In genomic region chr2:233290446-233290845, GRCh38 we compare ENCODE assay signal across 25 cellular contexts. TPM values are rescaled to one million over a fixed set of nuclear protein-coding genes. Genes with fewer than 3 reads are reported as not detected.
DNase-seq lines count a peak whose midpoint lies in the region; ATAC-seq and TF ChIP-seq lines count a peak whose summit lies in the region.
"Had no signal": no experiment of that assay in that cellular context is flagged by ENCODE, and none has a peak within 500 bp of the region (broad histone marks: within the 10 kb centered on the region; RNA-seq: fewer than 3 reads in every experiment).

No MANE protein-coding gene starts in this region.

- H3K4me1 Mint-ChIP-seq in effector memory CD8-positive, alpha-beta T cell (ENCODE audit: low read depth in 2 of 2) = peaks cover 7 to 22% of the 10 kb centered on the region in 2 donors
- H3K4me1 Mint-ChIP-seq in stimulated activated memory B cell treated with anti-CD40 and anti-IgM and Interleukin-4, amounts not matched to agents 10 μg/mL and 1 μg/mL and 100 μg/mL, for 72 hours = no peaks in the 10 kb centered on the region
- H3K4me1 Mint-ChIP-seq in GM23338 = no peaks in the 10 kb centered on the region
- H3K4me1 Mint-ChIP-seq: neural crest cell had no signal

- peaks cover 11% of the 10 kb centered on the region; the same call in 1 of the 2 replicates for H3K79me2 ChIP-seq in GM23338 (replicated peaks; ENCODE audit: insufficient read depth)

- H4K20me1 ChIP-seq in GM23338 (replicated peaks; ENCODE audit: insufficient read depth) = peaks cover 16% of the 10 kb centered on the region

- H3K36me3 ChIP-seq in GM23338 (ENCODE audit: insufficient read depth) = peaks cover 31% of the 10 kb centered on the region

- H2AFZ ChIP-seq in GM23338 = no peak overlapping the region

- H3K4me1 ChIP-seq in GM23338 (ENCODE audit: insufficient read depth) = no peaks in the 10 kb centered on the region
- H3K4me1 ChIP-seq: psoas muscle had no signal

- no peaks in the 10 kb centered on the region for H3K27me3 Mint-ChIP-seq in effector memory CD8-positive, alpha-beta T cell
- no peaks in the 10 kb centered on the region for H3K27me3 Mint-ChIP-seq in stimulated activated memory B cell treated with anti-CD40 and anti-IgM and Interleukin-4, amounts not matched to agents 10 μg/mL and 1 μg/mL and 100 μg/mL, for 72 hours
- peaks cover 3% of the 10 kb centered on the region for H3K27me3 Mint-ChIP-seq in GM23338 (ENCODE audit: insufficient read depth, low read depth, poor library complexity)
- H3K27me3 Mint-ChIP-seq: stimulated activated naive CD8-positive, alpha-beta T cell treated with anti-CD3 and anti-CD28 coated beads, Interleukin-15, Interleukin-2, amounts not matched to agents 100 ng/mL and 50 ng/mL, for 24 hours had no signal

- no peaks in the 10 kb centered on the region for H3F3A ChIP-seq in GM23338 (replicated peaks; ENCODE audit: low read depth)

- no peaks in the 10 kb centered on the region for H3K9me3 Mint-ChIP-seq in effector memory CD8-positive, alpha-beta T cell
- no peaks in the 10 kb centered on the region for H3K9me3 Mint-ChIP-seq in stimulated activated memory B cell treated with anti-CD40 and anti-IgM and Interleukin-4, amounts not matched to agents 10 μg/mL and 1 μg/mL and 100 μg/mL, for 72 hours
- no peaks in the 10 kb centered on the region for H3K9me3 Mint-ChIP-seq in GM23338
- H3K9me3 Mint-ChIP-seq: neural crest cell; stimulated activated naive CD8-positive, alpha-beta T cell treated with anti-CD3 and anti-CD28 coated beads, Interleukin-15, Interleukin-2, amounts not matched to agents 100 ng/mL and 50 ng/mL, for 24 hours had no signal

- TF ChIP-seq CTCF in GM23338 (conservative IDR thresholded peaks at IDR 0.05; ENCODE audit: low read depth in 2 of 2) = no peak

- no peak overlapping the region for H3K4me2 ChIP-seq in GM23338
- H3K4me2 ChIP-seq: SK-N-SH had no signal

- H3K36me3 Mint-ChIP-seq in effector memory CD8-positive, alpha-beta T cell (ENCODE audit: insufficient read depth) = peaks cover 97% of the 10 kb centered on the region
- peaks cover 69% of the 10 kb centered on the region for H3K36me3 Mint-ChIP-seq in stimulated activated memory B cell treated with anti-CD40 and anti-IgM and Interleukin-4, amounts not matched to agents 10 μg/mL and 1 μg/mL and 100 μg/mL, for 72 hours
- H3K36me3 Mint-ChIP-seq in GM23338 (ENCODE audit: low read depth) = peaks cover 88% of the 10 kb centered on the region

- no peak overlapping the region for H3K27ac ChIP-seq in GM23338 (ENCODE audit: low read depth)
- H3K27ac ChIP-seq: psoas muscle had no signal

- no peak overlapping the region for H3K4me3 Mint-ChIP-seq in effector memory CD8-positive, alpha-beta T cell
- H3K4me3 Mint-ChIP-seq in stimulated activated memory B cell treated with anti-CD40 and anti-IgM and Interleukin-4, amounts not matched to agents 10 μg/mL and 1 μg/mL and 100 μg/mL, for 72 hours = no peak overlapping the region
- H3K4me3 Mint-ChIP-seq in GM23338 = no peak overlapping the region
- H3K4me3 Mint-ChIP-seq: neural crest cell; stimulated activated naive CD8-positive, alpha-beta T cell treated with anti-CD3 and anti-CD28 coated beads, Interleukin-15, Interleukin-2, amounts not matched to agents 100 ng/mL and 50 ng/mL, for 24 hours had no signal

- H3K9me2 ChIP-seq in GM23338 (ENCODE audit: insufficient read depth) = no peaks in the 10 kb centered on the region
- H3K9me2 ChIP-seq: SK-N-SH had no signal

- no peak overlapping the region for H3K4me3 ChIP-seq in GM23338
- H3K4me3 ChIP-seq: K562, psoas muscle had no signal

- peak overlapping the region; percentile 77 to 89 for H3K27ac Mint-ChIP-seq in effector memory CD8-positive, alpha-beta T cell
- H3K27ac Mint-ChIP-seq in stimulated activated memory B cell treated with anti-CD40 and anti-IgM and Interleukin-4, amounts not matched to agents 10 μg/mL and 1 μg/mL and 100 μg/mL, for 72 hours = peak overlapping the region; percentile 1
- H3K27ac Mint-ChIP-seq in GM23338 = no peak overlapping the region

- peak; percentile 17 for DNase-seq in DMS79 treated with DMSO at 0.1 percent for 48 hours (lab: John Stamatoyannopoulos, UW)
- DNase-seq in DMS79 (lab: John Stamatoyannopoulos, UW) = no peak
- DNase-seq in NCI-H345 (lab: John Stamatoyannopoulos, UW) = peak; percentile 74
- no peak for DNase-seq in effector memory CD8-positive, alpha-beta T cell
- DNase-seq in GM23338 (ENCODE audit: low spot score) = no peak
- DNase-seq in ecto neural progenitor cell (ENCODE audit: low spot score) = no peak
- DNase-seq: 8988T; activated naive CD4-positive, alpha-beta T cell; BE2C; DMS 273 treated with DMSO at 0.1 percent for 48 hours; NCI-H187; NCI-H524 treated with DMSO at 0.1 percent for 48 hours; psoas muscle; RPMI8226; SK-N-SH; stimulated activated CD4-positive, alpha-beta T cell treated with anti-CD3 and anti-CD28 coated beads, Interleukin-2, amount 100 ng/mL, for 24 hours; trophoblast cell had no signal

- ATAC-seq in effector memory CD8-positive, alpha-beta T cell (replicated peaks) = no peak
- no peak for ATAC-seq in stimulated activated memory B cell treated with anti-CD40 and anti-IgM and Interleukin-4, amounts not matched to agents 10 μg/mL and 1 μg/mL and 100 μg/mL, for 72 hours
- ATAC-seq in HG03378 (IDR thresholded peaks at IDR 0.05; ENCODE audit: unreplicated experiment) (no peak), GM23338 (no peak)
- ATAC-seq: K562, psoas muscle had no signal

- H3K27me3 ChIP-seq in GM23338 (ENCODE audit: insufficient read depth) = no peaks in the 10 kb centered on the region
- H3K27me3 ChIP-seq: BE2C had no signal

TF ChIP-seq in GM23338, 12 proteins besides CTCF, POLR2A, EP300 and RAD21:
- no peak for TF ChIP-seq ZNF462 (CRISPR knock-in tag; IDR thresholded peaks at IDR 0.05)

RNA-seq across cellular contexts. Expression of gene SAG, which starts 17.2 kb away (rescaled TPM):
- not detected in 2 replicates for total RNA-seq in GM23338 (2014; rRNA removed; shearing (Covaris generic))
- polyA plus RNA-seq in GM23338 (2016; fragmentation: Nextera tagmentation; extraction: Ambion mirVana) = not detected in 2 replicates
- total RNA-seq: fibroblast of lung, glomerular endothelial cell, H4, neural crest cell, psoas muscle had no signal
- polyA plus RNA-seq: fibroblast of lung, psoas muscle, SK-N-SH had no signal

RNA-seq across cellular contexts. Expression of gene ATG16L1, which starts 39.0 kb away (rescaled TPM):
- total RNA-seq in GM23338 (2014; rRNA removed; shearing (Covaris generic)) = 31.8 and 37.9 TPM in 2 replicates
- polyA plus RNA-seq in GM23338 (2016; fragmentation: Nextera tagmentation; extraction: Ambion mirVana) = 12.3 and 15.3 TPM in 2 replicates

Comparison
In these comparisons a context has a peak if more than half of its experiments do, and no peak if none do; other contexts are left out.
1. DNase-seq: peak in DMS79 treated with DMSO at 0.1 percent for 48 hours (single experiment) and NCI-H345 (single experiment); none in DMS79 (single experiment), effector memory CD8-positive, alpha-beta T cell (0 of 3), GM23338 (single experiment) and ecto neural progenitor cell (single experiment).